8 cellular contexts compared by ENCODE assay signal in genomic region chr10:69800109-69800508, GRCh38. TPM values are rescaled to one million over a fixed set of nuclear protein-coding genes. Genes with fewer than 3 reads are reported as not detected.
DNase-seq lines count a peak whose midpoint lies in the region; ATAC-seq and TF ChIP-seq lines count a peak whose summit lies in the region.

No MANE protein-coding gene starts in this region.

- H3K9ac ChIP-seq in SK-N-SH, result no peak overlapping the region

- no peak overlapping the region for H3K4me3 ChIP-seq in BJ (ENCODE audit: low read depth, low read length)
- H3K4me3 ChIP-seq in SK-N-SH (ENCODE audit: low read depth in 2 of 2, low read length in 1 of 2), result no peak overlapping the region; a peak in 1 of 4 replicates
- H3K4me3 ChIP-seq in retinal pigment epithelial cell (ENCODE audit: low read length), result no peak overlapping the region

- DNase-seq in BJ (ENCODE audit: low read depth), result no peak
- peak; percentile 59 for DNase-seq in HCEC 1CT
- peak; percentile 73 for DNase-seq in SK-N-SH
- peak in 1 of 2 donors; percentile 40 for DNase-seq in foreskin keratinocyte
- DNase-seq in retinal pigment epithelial cell (ENCODE audit: low read depth), result no peak
- no peak for DNase-seq in NCI-H187 treated with DMSO at 0.1 percent for 48 hours (lab: John Stamatoyannopoulos, UW)

- H3F3A ChIP-seq in SK-N-SH (replicated peaks; ENCODE audit: insufficient read depth), result peaks cover 3% of the 10 kb centered on the region

- CTCF ChIA-PET in BJ (lab: Yijun Ruan, JAX), result interaction anchor here (0.6 to 27.3 kb wide), 36 partner anchors 9 to 307 kb away, joined by 3 to 584 read pairs (median 4); no protein-coding TSS in a partner anchor
- CTCF ChIA-PET in SK-N-SH (lab: Yijun Ruan, JAX), result interaction anchor here (0.6 to 15.4 kb wide), 50 partner anchors 8 to 393 kb away, joined by 3 to 160 read pairs (median 5); no protein-coding TSS in a partner anchor

- H3K4me2 ChIP-seq in SK-N-SH, result no peak overlapping the region

- H4K20me1 ChIP-seq in SK-N-SH (ENCODE audit: insufficient read depth), result no peaks in the 10 kb centered on the region

- TF ChIP-seq EP300 in SK-N-SH (IDR thresholded peaks at IDR 0.05; ENCODE audit: borderline replicate concordance in 1 of 2, low read depth in 1 of 2, low read length in 1 of 2), result no peak

- no peaks in the 10 kb centered on the region for H3K9me3 ChIP-seq in SK-N-SH

- H3K27me3 ChIP-seq in BJ (ENCODE audit: control insufficient read depth, insufficient read depth, low read length) (no peaks in the 10 kb centered on the region), SK-N-SH (ENCODE audit: insufficient read depth) (0 out of 2 replicates have a peak, but pooled peaks cover 10% of the 10 kb centered on the region), foreskin keratinocyte (no peaks in the 10 kb centered on the region)

- H3K27ac ChIP-seq in SK-N-SH (ENCODE audit: low read depth in 2 of 2, low read length in 1 of 2) (no peak overlapping the region), foreskin keratinocyte (no peak overlapping the region)

- H3K4me1 ChIP-seq in SK-N-SH (ENCODE audit: control insufficient read depth in 1 of 2, insufficient read depth in 2 of 2, low read depth in 1 of 2, low read length in 1 of 2), result peaks cover 0 to 10% of the 10 kb centered on the region in 2 experiments; a peak in 2 of 4 replicates
- no peaks in the 10 kb centered on the region for H3K4me1 ChIP-seq in foreskin keratinocyte

- ATAC-seq in foreskin keratinocyte, result peak; percentile 26
- no peak for ATAC-seq in HG02840 (IDR thresholded peaks at IDR 0.05; ENCODE audit: low FRiP score, unreplicated experiment)
- no peak for ATAC-seq in HG03460 (IDR thresholded peaks at IDR 0.05; ENCODE audit: unreplicated experiment)

- TF ChIP-seq CTCF in BJ (IDR thresholded peaks at IDR 0.05; ENCODE audit: insufficient read depth, low read depth, low read length), result peak; percentile 86
- peak; percentile 79 for TF ChIP-seq CTCF in SK-N-SH (IDR thresholded peaks at IDR 0.05)
- peak; percentile 77 for TF ChIP-seq CTCF in foreskin keratinocyte (conservative IDR thresholded peaks at IDR 0.05)
- peak; percentile 83 for TF ChIP-seq CTCF in retinal pigment epithelial cell (conservative IDR thresholded peaks at IDR 0.05; ENCODE audit: low read depth, low read length)

- H3K9me2 ChIP-seq in SK-N-SH, result no peaks in the 10 kb centered on the region

- peak; percentile 77 for TF ChIP-seq RAD21 in SK-N-SH (IDR thresholded peaks at IDR 0.05; ENCODE audit: low read length)

- no peak overlapping the region for H2AFZ ChIP-seq in SK-N-SH (ENCODE audit: low read depth)

- peaks cover 24% of the 10 kb centered on the region; the same call in 1 of the 2 replicates for H3K79me2 ChIP-seq in SK-N-SH (ENCODE audit: insufficient read depth)

- WGBS in SK-N-SH (ENCODE audit: low lambda C conversion rate), result 24% methylated on average over 3 of the region's 3 CpGs

- H3K36me3 ChIP-seq in BJ (ENCODE audit: control insufficient read depth, insufficient read depth, low read length), result no peaks in the 10 kb centered on the region
- no peaks in the 10 kb centered on the region for H3K36me3 ChIP-seq in SK-N-SH (replicated peaks in 1 of 2; ENCODE audit: control insufficient read depth in 1 of 2, insufficient read depth in 2 of 2, low read length in 1 of 2)

- POLR2A ChIA-PET in BJ (lab: Charles Lee) (no interaction called here), SK-N-SH (lab: Yijun Ruan, JAX) (no interaction called here)

TF ChIP-seq in SK-N-SH, 30 proteins besides CTCF, POLR2A, EP300 and RAD21:
- no peak for TF ChIP-seq IRF3 (IDR thresholded peaks at IDR 0.05; ENCODE audit: low read depth, low read length)
- no peak for TF ChIP-seq MAX (IDR thresholded peaks at IDR 0.05; ENCODE audit: low read depth)
- peak; percentile 81 for TF ChIP-seq SMC3 (IDR thresholded peaks at IDR 0.05; ENCODE audit: low read depth, low read length)
- TF ChIP-seq EZH2phosphoT487 (IDR thresholded peaks at IDR 0.05; ENCODE audit: borderline replicate concordance, low read depth), result no peak

RNA-seq across cellular contexts. Expression of gene COL13A1, which starts 1.6 kb away (rescaled TPM):
- polyA plus RNA-seq in BJ (2011; rRNA removed) (9.8 and 11.9 TPM in 2 replicates), SK-N-SH (2012; rRNA removed) (21.0 and 26.7 TPM in 2 replicates), foreskin keratinocyte (1.3 and 2.4 TPM in 2 replicates)
- 2.3 and 2.9 TPM in 2 replicates for polyA minus RNA-seq in BJ (2011; rRNA and poly(A)+ RNA removed)
- polyA plus RNA-seq in SK-N-SH (2012; cell fraction: cytosol; rRNA removed), result 17.1 and 23.2 TPM in 2 replicates
- 37.4 and 37.6 TPM in 2 replicates for polyA plus RNA-seq in SK-N-SH (2012; cell fraction: nucleus; rRNA removed)
- total RNA-seq in foreskin keratinocyte, result 2.0 and 2.7 TPM in 2 replicates

Comparison
In these comparisons a context has a peak if more than half of its experiments do, and no peak if none do; other contexts are left out.
1. DNase-seq: peak in HCEC 1CT (single experiment) and SK-N-SH (single experiment); none in BJ (single experiment), retinal pigment epithelial cell (single experiment) and NCI-H187 treated with DMSO at 0.1 percent for 48 hours (single experiment).
2. Peak in every context shown above with its lines, with median percentiles within 50 percentile points of each other: CTCF ChIP-seq.